ENCODE assay signal across 13 cellular contexts in the genomic region with DNA sequence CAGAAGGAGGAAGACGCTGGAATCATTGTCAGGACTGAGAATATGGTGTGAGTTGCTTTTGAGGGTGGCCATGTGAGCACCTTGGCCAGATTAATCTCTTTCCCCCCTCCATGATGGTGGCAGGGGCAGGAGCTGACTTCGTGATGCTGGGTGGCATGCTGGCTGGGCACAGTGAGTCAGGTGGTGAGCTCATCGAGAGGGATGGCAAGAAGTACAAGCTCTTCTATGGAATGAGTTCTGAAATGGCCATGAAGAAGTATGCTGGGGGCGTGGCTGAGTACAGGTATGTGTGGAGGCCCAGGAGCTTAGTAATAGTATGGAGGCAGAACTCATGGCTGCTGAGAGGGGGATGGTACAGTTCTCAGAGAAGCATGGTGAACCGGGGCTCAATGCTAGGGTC.
DNase-seq lines count a peak whose midpoint lies in the region; ATAC-seq and TF ChIP-seq lines count a peak whose summit lies in the region.
"Had no signal": no experiment of that assay in that cellular context is flagged by ENCODE, and none has a peak within 500 bp of the region (broad histone marks: within the 10 kb centered on the region; RNA-seq: fewer than 3 reads in every experiment).

No MANE protein-coding gene starts in this region.

- H3K9me3 ChIP-seq in RWPE2 (ENCODE audit: severe bottlenecking) = no peaks in the 10 kb centered on the region
- no peaks in the 10 kb centered on the region for H3K9me3 ChIP-seq in parathyroid adenoma (ENCODE audit: control insufficient read depth, low read length)

- peak; percentile 41 to 54 for DNase-seq in activated CD4-positive, alpha-beta T cell treated with anti-CD3 and anti-CD28 coated beads, Interleukin-2, amount 50 U/mL, for 4 hours
- DNase-seq in activated CD4-positive, alpha-beta T cell treated with anti-CD3 and anti-CD28 coated beads, Interleukin-2, amount 50 U/mL, for 1 hour = no peak
- DNase-seq in RWPE2 (ENCODE audit: low spot score) (peak; percentile 85), epithelial cell of esophagus (ENCODE audit: low read depth) (peak; percentile 95), NCI-H1105 (lab: John Stamatoyannopoulos, UW) (no peak), NCI-H345 (lab: John Stamatoyannopoulos, UW) (no peak)
- DNase-seq: activated CD8-positive, alpha-beta memory T cell treated with anti-CD3 and anti-CD28 coated beads, Interleukin-2, amount 50 U/mL, for 48 hours; left cardiac atrium; NCI-H1417 treated with DMSO at 0.1 percent for 48 hours; NCI-H510A had no signal

- ATAC-seq in RWPE2 (ENCODE audit: low read depth) (peak; percentile 6; the same call in 2 of the 3 replicates), GM19397 (IDR thresholded peaks at IDR 0.05; ENCODE audit: unreplicated experiment) (no peak)
- ATAC-seq: left cardiac atrium, Panc1 had no signal

- peaks cover 28% of the 10 kb centered on the region for H3K79me2 ChIP-seq in parathyroid adenoma

- H3K4me3 ChIP-seq in RWPE2 (ENCODE audit: severe bottlenecking) (no peak overlapping the region), epithelial cell of esophagus (ENCODE audit: low read length) (no peak overlapping the region), parathyroid adenoma (ENCODE audit: low read depth, low read length) (peak overlapping the region; percentile 100)

- H3K4me1 ChIP-seq in RWPE2 (ENCODE audit: insufficient read depth, poor library complexity, severe bottlenecking) = peaks cover 27% of the 10 kb centered on the region
- peaks cover 55% of the 10 kb centered on the region for H3K4me1 ChIP-seq in parathyroid adenoma

- H3K4me2 ChIP-seq in parathyroid adenoma (ENCODE audit: low read length) = peak overlapping the region; percentile 98

- H2AFZ ChIP-seq in parathyroid adenoma = no peak overlapping the region

- peaks cover 83% of the 10 kb centered on the region for H3K36me3 ChIP-seq in RWPE2 (ENCODE audit: low read depth)
- H3K36me3 ChIP-seq in parathyroid adenoma (ENCODE audit: control insufficient read depth, insufficient read depth, low read length) = peaks cover 24% of the 10 kb centered on the region

- TF ChIP-seq CTCF in RWPE2 (IDR thresholded peaks at IDR 0.05; ENCODE audit: poor library complexity, severe bottlenecking) (no peak), epithelial cell of esophagus (IDR thresholded peaks at IDR 0.05; ENCODE audit: insufficient read depth, low read depth, low read length, missing control alignments) (no peak), parathyroid adenoma (IDR thresholded peaks at IDR 0.05) (no peak)

- H3K27ac ChIP-seq in RWPE2 (ENCODE audit: poor library complexity, severe bottlenecking) (peak overlapping the region; percentile 18), parathyroid adenoma (peak overlapping the region; percentile 98)

- no peak overlapping the region for H3K9ac ChIP-seq in parathyroid adenoma

- no peaks in the 10 kb centered on the region for H3K27me3 ChIP-seq in RWPE2 (ENCODE audit: insufficient read depth, poor library complexity, severe bottlenecking)
- no peaks in the 10 kb centered on the region for H3K27me3 ChIP-seq in parathyroid adenoma (ENCODE audit: control insufficient read depth, insufficient read depth, low read length)

Comparison
In these comparisons a context has a peak if more than half of its experiments do, and no peak if none do; other contexts are left out.
1. DNase-seq: peak in activated CD4-positive, alpha-beta T cell treated with anti-CD3 and anti-CD28 coated beads, Interleukin-2, amount 50 U/mL, for 4 hours (2 of 2), RWPE2 (single experiment) and epithelial cell of esophagus (single experiment); none in activated CD4-positive, alpha-beta T cell treated with anti-CD3 and anti-CD28 coated beads, Interleukin-2, amount 50 U/mL, for 1 hour (single experiment), NCI-H1105 (single experiment) and NCI-H345 (single experiment).